In genomic region chr21:44939532-44940115, GRCh38 we compare ENCODE assay signal across 8 cellular contexts. TPM values are rescaled to one million over a fixed set of nuclear protein-coding genes. Genes with fewer than 3 reads are reported as not detected.
DNase-seq lines count a peak whose midpoint lies in the region; ATAC-seq, FAIRE-seq and TF ChIP-seq lines count a peak whose summit lies in the region.

SLX9 (plus strand) TSS chr21:44940029; CDS start chr21:44940058, 29 bp downstream.

- FAIRE-seq in frontal cortex (lab: Jason Lieb, UNC), result no peak

- no peaks in the 10 kb centered on the region for H3K9me3 ChIP-seq in neutrophil

- peak within 1 kb of the TSS; percentile 60 to 83 for H3K4me3 ChIP-seq in neutrophil (ENCODE audit: low read depth in 1 of 2, low read length in 1 of 2)

- no peaks in the 10 kb centered on the region for H3K27me3 ChIP-seq in neutrophil

- peaks cover 16 to 18% of the 10 kb centered on the region in 2 experiments for H3K4me1 ChIP-seq in neutrophil (ENCODE audit: control insufficient read depth in 1 of 2, insufficient read depth in 1 of 2, low read depth in 1 of 2, low read length in 1 of 2)

- peak; percentile 14 for TF ChIP-seq CTCF in neutrophil (IDR thresholded peaks at IDR 0.05)

- peak; percentile 65 for DNase-seq in DMS153 (lab: John Stamatoyannopoulos, UW)
- peak; percentile 70 for DNase-seq in LHCN-M2 (ENCODE audit: low read depth)
- DNase-seq in SK-N-DZ (ENCODE audit: low spot score), result peak; percentile 74
- peak; percentile 51 to 77 (median 60) for DNase-seq in activated naive CD4-positive, alpha-beta T cell (lab: John Stamatoyannopoulos, UW)
- peak; percentile 87 to 92 for DNase-seq in frontal cortex (ENCODE audit: low spot score in 2 of 2)
- DNase-seq in superior temporal gyrus (ENCODE audit: extremely low spot score), result peak; percentile 62

- H3K27ac ChIP-seq in neutrophil, result peak within 1 kb of the TSS; percentile 61

- ATAC-seq in GM21723 (IDR thresholded peaks at IDR 0.05; ENCODE audit: unreplicated experiment), result peak; percentile 69

- peaks cover 11% of the 10 kb centered on the region for H3K36me3 ChIP-seq in neutrophil

RNA-seq across cellular contexts. Expression of gene SLX9, which starts in this region (rescaled TPM):
- total RNA-seq in LHCN-M2 (2014; rRNA removed), result 21.2 and 24.9 TPM in 2 replicates
- polyA plus RNA-seq in LHCN-M2 (2012), result 57.1 TPM
- 17.1 and 23.9 TPM in 2 replicates for polyA plus RNA-seq in SK-N-DZ (2014; cell fraction: cytosol; rRNA removed)
- polyA plus RNA-seq in SK-N-DZ (2014; cell fraction: nucleus; rRNA removed), result 12.7 and 14.2 TPM in 2 replicates
- 7.3 TPM for total RNA-seq in frontal cortex

Comparison
In these comparisons a context has a peak if more than half of its experiments do, and no peak if none do; other contexts are left out.
1. Peak in every context shown above with its lines: DNase-seq, ATAC-seq, H3K4me3 ChIP-seq and H3K27ac ChIP-seq.